8 cellular contexts compared by ENCODE assay signal in the genomic region with DNA sequence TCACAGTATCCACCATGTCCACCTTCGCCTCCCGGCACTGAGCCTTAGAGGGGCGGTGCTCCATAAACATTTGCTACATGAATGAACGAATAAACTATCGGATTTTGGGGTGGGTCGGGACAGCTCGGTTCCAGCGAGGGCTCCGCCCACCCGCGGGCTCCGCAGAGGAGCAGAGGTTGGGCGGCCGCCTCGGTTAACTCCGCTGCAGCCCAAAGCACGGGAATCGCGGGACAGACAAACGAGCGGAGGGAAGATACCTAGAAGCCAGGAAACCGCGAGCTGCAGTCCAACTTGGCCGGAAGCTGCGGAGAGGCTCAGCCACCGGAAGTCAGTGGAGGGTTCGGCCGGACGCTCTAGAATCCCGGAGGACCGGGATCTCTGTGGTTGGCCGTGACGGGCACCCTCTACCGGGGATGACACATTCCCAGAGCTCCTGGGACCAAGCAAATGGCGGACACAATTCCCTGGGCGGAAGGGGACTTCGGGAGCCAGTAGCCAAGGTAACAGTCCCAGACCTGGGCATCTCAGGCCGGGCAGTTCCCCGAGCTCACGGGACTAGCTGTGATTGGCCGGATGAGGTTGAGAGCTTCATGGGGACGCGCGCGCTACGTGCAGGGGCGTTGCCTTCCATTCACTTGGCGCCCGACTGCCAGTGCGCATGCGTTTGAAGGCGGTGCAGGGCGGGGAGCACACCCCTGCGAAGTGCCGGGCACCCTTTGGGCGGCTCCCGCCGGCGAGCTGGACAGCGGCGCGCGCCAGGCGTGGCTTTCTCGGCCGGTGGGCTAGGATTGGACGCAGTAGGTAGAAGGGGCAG. TPM values are rescaled to one million over a fixed set of nuclear protein-coding genes. Genes with fewer than 3 reads are reported as not detected.
DNase-seq lines count a peak whose midpoint lies in the region; ATAC-seq, FAIRE-seq and TF ChIP-seq lines count a peak whose summit lies in the region.

No MANE protein-coding gene starts in this region.

- H3K9me3 Mint-ChIP-seq in CD4-positive, alpha-beta T cell = no peaks in the 10 kb centered on the region
- H3K9me3 Mint-ChIP-seq in activated CD4-positive, alpha-beta memory T cell treated with anti-CD3 and anti-CD28 coated beads for 36 hours = no peaks in the 10 kb centered on the region

- CTCF ChIA-PET in CD4-positive, alpha-beta T cell (lab: Charles Lee) = interaction anchor here (0.8 to 1.9 kb wide), 3 partner anchors 15 to 367 kb away, joined by 3 to 62 read pairs (median 5); partner anchors contain the start of gene B9D1
- CTCF ChIA-PET in activated CD4-positive, alpha-beta memory T cell treated with anti-CD3 and anti-CD28 coated beads for 36 hours (lab: Charles Lee) = interaction anchor here (0.6 to 2.6 kb wide), 13 partner anchors 14 to 389 kb away, joined by 3 to 82 read pairs (median 3); partner anchors contain the start of gene B9D1
- CTCF ChIA-PET in HepG2 (lab: Yijun Ruan, JAX; ENCODE audit: low intra/inter-chr PET ratio, low total read pairs) = interaction anchor here (1.6 kb wide), 1 partner anchor 15 kb away, joined by 3 read pairs; the partner anchor contains the start of gene B9D1

- peak; percentile 95 for FAIRE-seq in HepG2 (lab: Jason Lieb, UNC)

- H3K36me3 Mint-ChIP-seq in CD4-positive, alpha-beta T cell (ENCODE audit: low read depth) = peaks cover 36% of the 10 kb centered on the region
- H3K36me3 Mint-ChIP-seq in activated CD4-positive, alpha-beta memory T cell treated with anti-CD3 and anti-CD28 coated beads for 36 hours = peaks cover 17% of the 10 kb centered on the region

- no peaks in the 10 kb centered on the region for H3K27me3 ChIP-seq in CD4-positive, alpha-beta T cell (ENCODE audit: control insufficient read depth, insufficient read depth, low read length)
- peaks cover 0 to 2% of the 10 kb centered on the region in 2 experiments; a peak in 1 of 5 replicates for H3K27me3 ChIP-seq in HepG2 (ENCODE audit: control insufficient read depth in 1 of 2, insufficient read depth in 2 of 2, low read length in 2 of 2)

- in situ Hi-C loops in HepG2 (cut with HindIII; ENCODE audit: extremely low pct_ligation_motif_present, low pct_unique_long_range_greater_than_20kb) = no loop called here

- WGBS in HepG2 (ENCODE audit: low lambda C conversion rate) = 1% methylated on average over 23 of the region's 67 CpGs

- H3K4me3 Mint-ChIP-seq in CD4-positive, alpha-beta T cell = peak overlapping the region; percentile 100
- peak overlapping the region; percentile 97 for H3K4me3 Mint-ChIP-seq in activated CD4-positive, alpha-beta memory T cell treated with anti-CD3 and anti-CD28 coated beads for 36 hours

- H2AFZ ChIP-seq in HepG2 (ENCODE audit: low read length) = peak overlapping the region; percentile 48

- peaks cover 33% of the 10 kb centered on the region for H3K4me1 ChIP-seq in HepG2 (ENCODE audit: insufficient read depth, low read length)

- H3K27me3 Mint-ChIP-seq in CD4-positive, alpha-beta T cell = no peaks in the 10 kb centered on the region
- H3K27me3 Mint-ChIP-seq in activated CD4-positive, alpha-beta memory T cell treated with anti-CD3 and anti-CD28 coated beads for 36 hours = no peaks in the 10 kb centered on the region

- no peaks in the 10 kb centered on the region for H4K20me1 ChIP-seq in HepG2 (ENCODE audit: insufficient read depth, low read length)

- peak; percentile 87 for ATAC-seq in CD4-positive, alpha-beta T cell (ENCODE audit: poor library complexity)
- peak; percentile 92 for ATAC-seq in GM19452 (IDR thresholded peaks at IDR 0.05; ENCODE audit: unreplicated experiment)
- ATAC-seq in HG03575 (IDR thresholded peaks at IDR 0.05; ENCODE audit: extremely low read depth, insufficient number of reproducible peaks, low FRiP score, unreplicated experiment) = peak; percentile 60
- ATAC-seq in HepG2 = peak; percentile 95

- TF ChIP-seq EP300 in HepG2 (IDR thresholded peaks at IDR 0.05; ENCODE audit: low read depth in 2 of 2, low read length in 2 of 2) (no peak), HepG2 (CRISPR knock-in tag; IDR thresholded peaks at IDR 0.05; ENCODE audit: borderline replicate concordance) (no peak)

- peak overlapping the region; percentile 82 to 96 (median 87) for H3K4me3 ChIP-seq in HepG2 (replicated peaks in 1 of 3; ENCODE audit: insufficient read depth in 1 of 3, low read depth in 2 of 3, low read length in 3 of 3)

- H3K79me2 ChIP-seq in HepG2 (ENCODE audit: insufficient read depth, low read length) = peaks cover 12% of the 10 kb centered on the region

- POLR2A ChIA-PET in CD4-positive, alpha-beta T cell (lab: Charles Lee) = interaction anchor here (0.5 to 2.5 kb wide), 20 partner anchors 9 to 1419 kb away, joined by 3 to 58 read pairs (median 5); partner anchors contain the start of genes AKAP10, ALDH3A2, ALKBH5 and B9D1
- POLR2A ChIA-PET in activated CD4-positive, alpha-beta memory T cell treated with anti-CD3 and anti-CD28 coated beads for 36 hours (lab: Charles Lee) = interaction anchor here (0.7 to 2.1 kb wide), 5 partner anchors 9 to 92 kb away, joined by 3 to 14 read pairs (median 5); partner anchors contain the start of genes B9D1 and MFAP4
- POLR2A ChIA-PET in HepG2 (lab: Yijun Ruan, JAX) = interaction anchor here (0.9 to 3.1 kb wide), 18 partner anchors 9 to 274 kb away, joined by 3 to 51 read pairs (median 6); partner anchors contain the start of genes ALDH3A2, B9D1 and MFAP4

- TF ChIP-seq RAD21 in HepG2 (CRISPR knock-in tag; IDR thresholded peaks at IDR 0.05) = peak; percentile 49; the same call in 1 of the 2 replicates

- DNase-seq in CD4-positive, alpha-beta T cell = peak; percentile 83 to 94 (median 88)
- DNase-seq in NCI-H82 (lab: John Stamatoyannopoulos, UW) (peak; percentile 99), dermis microvascular lymphatic vessel endothelial cell (ENCODE audit: low read depth in 2 of 2) (peak; percentile 96 to 99), HepG2 (ENCODE audit: low spot score) (peak; percentile 98)
- DNase-seq in activated CD4-positive, alpha-beta memory T cell treated with anti-CD3 and anti-CD28 coated beads for 36 hours = peak; percentile 98
- DNase-seq in stimulated activated CD4-positive, alpha-beta T cell treated with anti-CD3 and anti-CD28 coated beads, Interleukin-2, amount 100 ng/mL, for 48 hours = peak; percentile 92

- H3K9me3 ChIP-seq in CD4-positive, alpha-beta T cell (ENCODE audit: control insufficient read depth, low read length) = no peaks in the 10 kb centered on the region
- H3K9me3 ChIP-seq in HepG2 (ENCODE audit: low read length) = no peaks in the 10 kb centered on the region

- peak overlapping the region; percentile 90 for H3K4me2 ChIP-seq in HepG2 (ENCODE audit: low read depth, low read length)

- TF ChIP-seq CTCF in CD4-positive, alpha-beta T cell (IDR thresholded peaks at IDR 0.05) = no peak
- TF ChIP-seq CTCF in HepG2 (CRISPR knock-in tag; IDR thresholded peaks at IDR 0.05) = peak; percentile 56

- intact Hi-C loops in CD4-positive, alpha-beta T cell (cut with DNase I, micrococcal nuclease) = loop anchor here (1.0 to 5.0 kb wide), 6 partner anchors 16 to 394 kb away; partner anchors contain the start of genes ALDH3A2 (in 1 of the 2) and B9D1 (in 1 of the 2)
- intact Hi-C loops in activated CD4-positive, alpha-beta memory T cell treated with anti-CD3 and anti-CD28 coated beads for 36 hours (cut with micrococcal nuclease) = loop anchor here (1.0 to 5.0 kb wide), 3 partner anchors 16 to 269 kb away; partner anchors contain the start of genes ALDH3A2 and B9D1
- intact Hi-C loops in HepG2 (cut with micrococcal nuclease; ENCODE audit: unreplicated experiment) = loop anchor here (1.0 kb wide), 1 partner anchor 13 kb away; no protein-coding TSS in a partner anchor

- TF ChIP-seq POLR2A in HepG2 (IDR thresholded peaks at IDR 0.05; ENCODE audit: insufficient read depth in 1 of 2, low read depth in 2 of 2, low read length in 2 of 2) = peak; percentile 84 to 86

- H3K27ac ChIP-seq in CD4-positive, alpha-beta T cell (ENCODE audit: low read depth, low read length) = peak overlapping the region; percentile 75
- peak overlapping the region; percentile 93 for H3K27ac ChIP-seq in HepG2 (ENCODE audit: extremely low read length, insufficient read depth, low read length)

- H3K27ac Mint-ChIP-seq in CD4-positive, alpha-beta T cell = peak overlapping the region; percentile 90
- H3K27ac Mint-ChIP-seq in activated CD4-positive, alpha-beta memory T cell treated with anti-CD3 and anti-CD28 coated beads for 36 hours = peak overlapping the region; percentile 99

- peaks cover 7 to 26% of the 10 kb centered on the region in 2 experiments for H3K36me3 ChIP-seq in HepG2 (replicated peaks in 1 of 2; ENCODE audit: control insufficient read depth in 1 of 2, insufficient read depth in 2 of 2, low read length in 2 of 2)

- H3K9ac ChIP-seq in HepG2 (ENCODE audit: insufficient read depth, low read depth, low read length) = peak overlapping the region; percentile 84

- peaks cover 11% of the 10 kb centered on the region for H3K4me1 Mint-ChIP-seq in CD4-positive, alpha-beta T cell (ENCODE audit: low read depth)
- H3K4me1 Mint-ChIP-seq in activated CD4-positive, alpha-beta memory T cell treated with anti-CD3 and anti-CD28 coated beads for 36 hours (ENCODE audit: low read depth) = peaks cover 16% of the 10 kb centered on the region

- BruUV-seq in HepG2 (replicated peaks; lab: Mats Ljungman, UMichigan) = no TSS peak

RNA-seq across cellular contexts. Expression of gene MAPK7, which starts 0.5 kb away (rescaled TPM):
- total RNA-seq in CD4-positive, alpha-beta T cell = 10 to 100 TPM; 15.2 to 17.3 TPM
- 10 to 100 TPM; 15.4 to 17.2 TPM for total RNA-seq in activated CD4-positive, alpha-beta memory T cell treated with anti-CD3 and anti-CD28 coated beads for 36 hours
- total RNA-seq in dermis microvascular lymphatic vessel endothelial cell = 7.2 and 12.6 TPM in 2 replicates
- total RNA-seq in HepG2 (2016; rRNA removed; fragmentation: Illumina TruSeq; extraction: Trizol) = 2.9 and 3.7 TPM in 2 replicates
- 2.7 and 3.5 TPM in 2 replicates for total RNA-seq in HepG2 (2016; cell fraction: cytosol; rRNA removed; fragmentation: Illumina TruSeq; extraction: Trizol; ENCODE audit: low read depth)
- 3.5 and 4.6 TPM in 2 replicates for total RNA-seq in HepG2 (2016; cell fraction: insoluble cytoplasmic fraction; rRNA removed; fragmentation: Illumina TruSeq; extraction: Trizol)
- 4.4 and 4.5 TPM in 2 replicates for total RNA-seq in HepG2 (2016; cell fraction: membrane; rRNA removed; fragmentation: Illumina TruSeq; extraction: Trizol)
- 5.1 and 5.6 TPM in 2 replicates for total RNA-seq in HepG2 (2016; cell fraction: nucleus; rRNA removed; fragmentation: Illumina TruSeq; extraction: Trizol)
- 5.9 and 6.4 TPM in 2 replicates for polyA plus RNA-seq in HepG2 (2011; rRNA removed)
- polyA plus RNA-seq in HepG2 (2011; cell fraction: cytosol; rRNA removed) = 2.6 TPM in 2 replicates
- polyA plus RNA-seq in HepG2 (2011; cell fraction: nucleus; rRNA removed) = 15.5 and 19.3 TPM in 2 replicates
- polyA plus RNA-seq in HepG2 (2012) = 4.7 and 7.2 TPM in 2 replicates
- 2.3 and 3.1 TPM in 2 replicates for polyA plus RNA-seq in HepG2 (2016; cell fraction: cytosol; fragmentation: Illumina TruSeq; extraction: Trizol; ENCODE audit: low read depth)
- polyA plus RNA-seq in HepG2 (2016; cell fraction: insoluble cytoplasmic fraction; fragmentation: Illumina TruSeq; extraction: Trizol; ENCODE audit: low read depth) = 5.8 and 8.5 TPM in 2 replicates
- 4.2 TPM in 2 replicates for polyA plus RNA-seq in HepG2 (2016; cell fraction: membrane; fragmentation: Illumina TruSeq; extraction: Trizol; ENCODE audit: low read depth)
- 12.9 and 19.5 TPM in 2 replicates for polyA plus RNA-seq in HepG2 (2016; cell fraction: nucleus; fragmentation: Illumina TruSeq; extraction: Trizol; ENCODE audit: insufficient read depth, low read depth)
- polyA minus RNA-seq in HepG2 (2011; rRNA and poly(A)+ RNA removed; ENCODE audit: low replicate concordance) = 23.8 and 23.9 TPM in 2 replicates
- 4.7 and 7.5 TPM in 2 replicates for polyA minus RNA-seq in HepG2 (2011; cell fraction: cytosol; rRNA and poly(A)+ RNA removed)
- 20.3 and 20.4 TPM in 2 replicates for polyA minus RNA-seq in HepG2 (2011; cell fraction: nucleus; rRNA and poly(A)+ RNA removed)

RNA-seq across cellular contexts. Expression of gene MFAP4, which starts 9.2 kb away (rescaled TPM):
- total RNA-seq in CD4-positive, alpha-beta T cell = not detected
- not detected for total RNA-seq in activated CD4-positive, alpha-beta memory T cell treated with anti-CD3 and anti-CD28 coated beads for 36 hours
- total RNA-seq in dermis microvascular lymphatic vessel endothelial cell (not detected in 2 replicates), HepG2 (2016; rRNA removed; fragmentation: Illumina TruSeq; extraction: Trizol) (not detected in 2 replicates)
- not detected in 2 replicates for total RNA-seq in HepG2 (2016; cell fraction: cytosol; rRNA removed; fragmentation: Illumina TruSeq; extraction: Trizol; ENCODE audit: low read depth)
- total RNA-seq in HepG2 (2016; cell fraction: insoluble cytoplasmic fraction; rRNA removed; fragmentation: Illumina TruSeq; extraction: Trizol) = 0.13 TPM in 1 of 2 replicates, not detected in the other
- total RNA-seq in HepG2 (2016; cell fraction: membrane; rRNA removed; fragmentation: Illumina TruSeq; extraction: Trizol) = not detected in 2 replicates
- not detected in 2 replicates for total RNA-seq in HepG2 (2016; cell fraction: nucleus; rRNA removed; fragmentation: Illumina TruSeq; extraction: Trizol)
- polyA plus RNA-seq in HepG2 (2011; rRNA removed) = 0.08 and 0.59 TPM in 2 replicates
- polyA plus RNA-seq in HepG2 (2011; cell fraction: cytosol; rRNA removed) = 0.16 and 0.23 TPM in 2 replicates
- 0.23 and 0.88 TPM in 2 replicates for polyA plus RNA-seq in HepG2 (2011; cell fraction: nucleus; rRNA removed)
- 0.27 and 0.75 TPM in 2 replicates for polyA plus RNA-seq in HepG2 (2012)
- not detected in 2 replicates for polyA plus RNA-seq in HepG2 (2016; cell fraction: cytosol; fragmentation: Illumina TruSeq; extraction: Trizol; ENCODE audit: low read depth)
- polyA plus RNA-seq in HepG2 (2016; cell fraction: insoluble cytoplasmic fraction; fragmentation: Illumina TruSeq; extraction: Trizol; ENCODE audit: low read depth) = not detected in 2 replicates
- polyA plus RNA-seq in HepG2 (2016; cell fraction: membrane; fragmentation: Illumina TruSeq; extraction: Trizol; ENCODE audit: low read depth) = not detected in 2 replicates
- polyA plus RNA-seq in HepG2 (2016; cell fraction: nucleus; fragmentation: Illumina TruSeq; extraction: Trizol; ENCODE audit: insufficient read depth, low read depth) = not detected in 2 replicates
- 0.12 TPM in 1 of 2 replicates, not detected in the other for polyA minus RNA-seq in HepG2 (2011; rRNA and poly(A)+ RNA removed; ENCODE audit: low replicate concordance)
- 0.69 TPM in 1 of 2 replicates, not detected in the other for polyA minus RNA-seq in HepG2 (2011; cell fraction: cytosol; rRNA and poly(A)+ RNA removed)
- polyA minus RNA-seq in HepG2 (2011; cell fraction: nucleus; rRNA and poly(A)+ RNA removed) = not detected in 2 replicates

RNA-seq across cellular contexts. Expression of gene B9D1, which starts 15.3 kb away (rescaled TPM):
- under 1 TPM; 0.66 to 0.73 TPM for total RNA-seq in CD4-positive, alpha-beta T cell
- 1 to 10 TPM; 7.2 to 7.6 TPM for total RNA-seq in activated CD4-positive, alpha-beta memory T cell treated with anti-CD3 and anti-CD28 coated beads for 36 hours
- 13.8 and 17.2 TPM in 2 replicates for total RNA-seq in dermis microvascular lymphatic vessel endothelial cell
- 26.2 and 27.7 TPM in 2 replicates for total RNA-seq in HepG2 (2016; rRNA removed; fragmentation: Illumina TruSeq; extraction: Trizol)
- 7.2 and 9.1 TPM in 2 replicates for total RNA-seq in HepG2 (2016; cell fraction: cytosol; rRNA removed; fragmentation: Illumina TruSeq; extraction: Trizol; ENCODE audit: low read depth)
- 28.5 TPM in 2 replicates for total RNA-seq in HepG2 (2016; cell fraction: insoluble cytoplasmic fraction; rRNA removed; fragmentation: Illumina TruSeq; extraction: Trizol)
- 9.6 and 12.5 TPM in 2 replicates for total RNA-seq in HepG2 (2016; cell fraction: membrane; rRNA removed; fragmentation: Illumina TruSeq; extraction: Trizol)
- total RNA-seq in HepG2 (2016; cell fraction: nucleus; rRNA removed; fragmentation: Illumina TruSeq; extraction: Trizol) = 16.8 and 19.2 TPM in 2 replicates
- polyA plus RNA-seq in HepG2 (2011; rRNA removed) = 28.7 and 31.1 TPM in 2 replicates
- polyA plus RNA-seq in HepG2 (2011; cell fraction: cytosol; rRNA removed) = 19.7 and 34.3 TPM in 2 replicates
- 46.3 and 48.7 TPM in 2 replicates for polyA plus RNA-seq in HepG2 (2011; cell fraction: nucleus; rRNA removed)
- 11.8 and 12.8 TPM in 2 replicates for polyA plus RNA-seq in HepG2 (2012)
- 6.7 and 10.3 TPM in 2 replicates for polyA plus RNA-seq in HepG2 (2016; cell fraction: cytosol; fragmentation: Illumina TruSeq; extraction: Trizol; ENCODE audit: low read depth)
- polyA plus RNA-seq in HepG2 (2016; cell fraction: insoluble cytoplasmic fraction; fragmentation: Illumina TruSeq; extraction: Trizol; ENCODE audit: low read depth) = 27.9 and 32.0 TPM in 2 replicates
- polyA plus RNA-seq in HepG2 (2016; cell fraction: membrane; fragmentation: Illumina TruSeq; extraction: Trizol; ENCODE audit: low read depth) = 6.2 and 7.2 TPM in 2 replicates
- polyA plus RNA-seq in HepG2 (2016; cell fraction: nucleus; fragmentation: Illumina TruSeq; extraction: Trizol; ENCODE audit: insufficient read depth, low read depth) = 31.9 and 36.2 TPM in 2 replicates
- 24.4 and 68.8 TPM in 2 replicates for polyA minus RNA-seq in HepG2 (2011; rRNA and poly(A)+ RNA removed; ENCODE audit: low replicate concordance)
- polyA minus RNA-seq in HepG2 (2011; cell fraction: cytosol; rRNA and poly(A)+ RNA removed) = 7.4 and 11.4 TPM in 2 replicates
- polyA minus RNA-seq in HepG2 (2011; cell fraction: nucleus; rRNA and poly(A)+ RNA removed) = 19.1 and 22.0 TPM in 2 replicates

RNA-seq across cellular contexts. Expression of gene RNF112, which starts 33.2 kb away (rescaled TPM):
- 1 to 10 TPM; 1.4 to 1.5 TPM for total RNA-seq in CD4-positive, alpha-beta T cell
- under 1 TPM; 0.86 to 0.97 TPM for total RNA-seq in activated CD4-positive, alpha-beta memory T cell treated with anti-CD3 and anti-CD28 coated beads for 36 hours
- total RNA-seq in dermis microvascular lymphatic vessel endothelial cell = 0.25 and 0.39 TPM in 2 replicates
- total RNA-seq in HepG2 (2016; rRNA removed; fragmentation: Illumina TruSeq; extraction: Trizol) = not detected in 2 replicates
- not detected in 2 replicates for total RNA-seq in HepG2 (2016; cell fraction: cytosol; rRNA removed; fragmentation: Illumina TruSeq; extraction: Trizol; ENCODE audit: low read depth)
- not detected in 2 replicates for total RNA-seq in HepG2 (2016; cell fraction: insoluble cytoplasmic fraction; rRNA removed; fragmentation: Illumina TruSeq; extraction: Trizol)
- total RNA-seq in HepG2 (2016; cell fraction: membrane; rRNA removed; fragmentation: Illumina TruSeq; extraction: Trizol) = not detected in 2 replicates
- total RNA-seq in HepG2 (2016; cell fraction: nucleus; rRNA removed; fragmentation: Illumina TruSeq; extraction: Trizol) = not detected in 2 replicates
- 0.01 and 0.05 TPM in 2 replicates for polyA plus RNA-seq in HepG2 (2011; rRNA removed)
- 0.01 TPM in 1 of 2 replicates, not detected in the other for polyA plus RNA-seq in HepG2 (2011; cell fraction: cytosol; rRNA removed)
- polyA plus RNA-seq in HepG2 (2011; cell fraction: nucleus; rRNA removed) = 0.73 and 0.85 TPM in 2 replicates
- 0.27 and 0.52 TPM in 2 replicates for polyA plus RNA-seq in HepG2 (2012)
- polyA plus RNA-seq in HepG2 (2016; cell fraction: cytosol; fragmentation: Illumina TruSeq; extraction: Trizol; ENCODE audit: low read depth) = not detected in 2 replicates
- polyA plus RNA-seq in HepG2 (2016; cell fraction: insoluble cytoplasmic fraction; fragmentation: Illumina TruSeq; extraction: Trizol; ENCODE audit: low read depth) = not detected in 2 replicates
- not detected in 2 replicates for polyA plus RNA-seq in HepG2 (2016; cell fraction: membrane; fragmentation: Illumina TruSeq; extraction: Trizol; ENCODE audit: low read depth)
- polyA plus RNA-seq in HepG2 (2016; cell fraction: nucleus; fragmentation: Illumina TruSeq; extraction: Trizol; ENCODE audit: insufficient read depth, low read depth) = not detected in 2 replicates
- 0.14 TPM in 1 of 2 replicates, not detected in the other for polyA minus RNA-seq in HepG2 (2011; rRNA and poly(A)+ RNA removed; ENCODE audit: low replicate concordance)
- polyA minus RNA-seq in HepG2 (2011; cell fraction: cytosol; rRNA and poly(A)+ RNA removed) = not detected in 2 replicates
- 0.13 TPM in 1 of 2 replicates, not detected in the other for polyA minus RNA-seq in HepG2 (2011; cell fraction: nucleus; rRNA and poly(A)+ RNA removed)

Comparison
In these comparisons a context has a peak if more than half of its experiments do, and no peak if none do; other contexts are left out.
1. Peak in every context shown above with its lines: DNase-seq, ATAC-seq, H3K4me3 ChIP-seq and H3K27ac ChIP-seq.